ENCODE assay signal across 10 cellular contexts in genomic region chr10:89296227-89296648, GRCh38. TPM values are rescaled to one million over a fixed set of nuclear protein-coding genes. Genes with fewer than 3 reads are reported as not detected.
A peak's percentile ranks its signal among the peaks of the same experiment; 100 is the strongest.
DNase-seq lines count a peak whose midpoint lies in the region; ATAC-seq and TF ChIP-seq lines count a peak whose summit lies in the region.
"Had no signal": no experiment of that assay in that cellular context is flagged by ENCODE, and none has a peak within 500 bp of the region (broad histone marks: within the 10 kb centered on the region; RNA-seq: fewer than 3 reads in every experiment).

No MANE protein-coding gene starts in this region.

- H3K27me3 Mint-ChIP-seq in activated naive CD8-positive, alpha-beta T cell treated with anti-CD3 and anti-CD28 coated beads, Interleukin-2, amount 10 ng/mL, durations not matched to agents 7 days and 5 days: no peaks in the 10 kb centered on the region

- H3K27me3 ChIP-seq in layer of hippocampus (ENCODE audit: control insufficient read depth, insufficient read depth, low read length) (no peaks in the 10 kb centered on the region), thoracic aorta (replicated peaks; ENCODE audit: insufficient read depth) (no peaks in the 10 kb centered on the region)

- POLR2A ChIA-PET in activated naive CD8-positive, alpha-beta T cell treated with anti-CD3 and anti-CD28 coated beads, Interleukin-2, amount 10 ng/mL, durations not matched to agents 7 days and 5 days (lab: Charles Lee): interaction anchor here (0.6 to 2.1 kb wide), 5 partner anchors 31 to 397 kb away, joined by 3 to 10 read pairs (median 6); partner anchors contain the start of genes IFIT1 and IFIT3

- TF ChIP-seq CTCF in thoracic aorta (IDR thresholded peaks at IDR 0.05): no peak
- no peak for TF ChIP-seq CTCF in GM20000 (IDR thresholded peaks at IDR 0.05; ENCODE audit: extremely low read depth, missing control alignments)

- DNase-seq in activated naive CD8-positive, alpha-beta T cell treated with anti-CD3 and anti-CD28 coated beads, Interleukin-2, amount 10 ng/mL, durations not matched to agents 7 days and 5 days: no peak
- DNase-seq in thoracic aorta (ENCODE audit: low spot score): no peak
- no peak for DNase-seq in NCI-H1930 (lab: John Stamatoyannopoulos, UW)
- no peak for DNase-seq in effector CD4-positive, alpha-beta T cell
- DNase-seq in GM20000 (ENCODE audit: low spot score): no peak
- DNase-seq: activated CD8-positive, alpha-beta memory T cell treated with anti-CD3 and anti-CD28 coated beads for 24 hours; NCI-H1417 treated with DMSO at 0.1 percent for 48 hours had no signal

- peaks cover 8% of the 10 kb centered on the region for H3K9me3 Mint-ChIP-seq in activated naive CD8-positive, alpha-beta T cell treated with anti-CD3 and anti-CD28 coated beads, Interleukin-2, amount 10 ng/mL, durations not matched to agents 7 days and 5 days

- peak overlapping the region; percentile 56 for H3K4me3 Mint-ChIP-seq in activated naive CD8-positive, alpha-beta T cell treated with anti-CD3 and anti-CD28 coated beads, Interleukin-2, amount 10 ng/mL, durations not matched to agents 7 days and 5 days

- H3K27ac Mint-ChIP-seq in activated naive CD8-positive, alpha-beta T cell treated with anti-CD3 and anti-CD28 coated beads, Interleukin-2, amount 10 ng/mL, durations not matched to agents 7 days and 5 days: peak overlapping the region; percentile 74

- ATAC-seq in HG02678 (IDR thresholded peaks at IDR 0.05; ENCODE audit: unreplicated experiment) (peak; percentile 40), thoracic aorta (ENCODE audit: insufficient number of reproducible peaks, low FRiP score, low read depth) (no peak), GM18861 (IDR thresholded peaks at IDR 0.05; ENCODE audit: unreplicated experiment) (no peak)
- no peak for ATAC-seq in activated naive CD8-positive, alpha-beta T cell treated with anti-CD3 and anti-CD28 coated beads, Interleukin-2, amount 10 ng/mL, durations not matched to agents 7 days and 5 days (ENCODE audit: low read depth)

- H3K4me1 ChIP-seq in thoracic aorta (ENCODE audit: control insufficient read depth in 1 of 2, low read depth in 2 of 2): peaks cover 21 to 25% of the 10 kb centered on the region in 2 donors

- H3K27ac ChIP-seq in layer of hippocampus (ENCODE audit: low read depth, low read length): peak overlapping the region; percentile 16
- peak overlapping the region; percentile 57 to 82 for H3K27ac ChIP-seq in thoracic aorta

- peaks cover 38% of the 10 kb centered on the region for H3K4me1 Mint-ChIP-seq in activated naive CD8-positive, alpha-beta T cell treated with anti-CD3 and anti-CD28 coated beads, Interleukin-2, amount 10 ng/mL, durations not matched to agents 7 days and 5 days

- H3K4me3 ChIP-seq in thoracic aorta: peak overlapping the region; percentile 44

- peaks cover 16% of the 10 kb centered on the region for H3K36me3 Mint-ChIP-seq in activated naive CD8-positive, alpha-beta T cell treated with anti-CD3 and anti-CD28 coated beads, Interleukin-2, amount 10 ng/mL, durations not matched to agents 7 days and 5 days

- no peaks in the 10 kb centered on the region for H3K36me3 ChIP-seq in thoracic aorta

- H3K9me3 ChIP-seq in thoracic aorta: no peaks in the 10 kb centered on the region

RNA-seq across cellular contexts. Expression of gene IFIT2, which starts 5.6 kb away (rescaled TPM):
- 10 to 100 TPM; 18.5 to 21.6 TPM for total RNA-seq in activated naive CD8-positive, alpha-beta T cell treated with anti-CD3 and anti-CD28 coated beads, Interleukin-2, amount 10 ng/mL, durations not matched to agents 7 days and 5 days
- 10 to 100 TPM in 1 of 2 donors, 1 to 10 TPM in 1; 5.9 to 17.1 TPM for total RNA-seq in thoracic aorta

RNA-seq across cellular contexts. Expression of gene IFIT3, which starts 31.6 kb away (rescaled TPM):
- 10 to 100 TPM; 72.5 to 75.6 TPM for total RNA-seq in activated naive CD8-positive, alpha-beta T cell treated with anti-CD3 and anti-CD28 coated beads, Interleukin-2, amount 10 ng/mL, durations not matched to agents 7 days and 5 days
- total RNA-seq in thoracic aorta: 10 to 100 TPM in 1 of 2 donors, 1 to 10 TPM in 1; 9.6 to 22.7 TPM

RNA-seq across cellular contexts. Expression of gene LIPA, which starts 44.7 kb away (rescaled TPM):
- total RNA-seq in activated naive CD8-positive, alpha-beta T cell treated with anti-CD3 and anti-CD28 coated beads, Interleukin-2, amount 10 ng/mL, durations not matched to agents 7 days and 5 days: 10 to 100 TPM; 35.9 to 42.8 TPM
- total RNA-seq in thoracic aorta: 10 to 100 TPM; 39.7 to 44.2 TPM
